15 cellular contexts compared by ENCODE assay signal in genomic region chr4:7158081-7158750, GRCh38. TPM values are rescaled to one million over a fixed set of nuclear protein-coding genes. Genes with fewer than 3 reads are reported as not detected.
"Had no signal": no experiment of that assay in that cellular context is flagged by ENCODE, and none has a peak within 500 bp of the region (broad histone marks: within the 10 kb centered on the region; RNA-seq: fewer than 3 reads in every experiment).

No MANE protein-coding gene starts in this region.

- H3K9me3 Mint-ChIP-seq: activated B cell treated with CpG ODN at 0.5 μM for 24 hours; activated CD4-positive, alpha-beta T cell treated with anti-CD3 and anti-CD28 coated beads, Interleukin-2, amount 10 ng/mL, durations not matched to agents 24 days and 14 days; memory B cell; naive thymus-derived CD8-positive, alpha-beta T cell; stimulated activated effector memory CD8-positive, alpha-beta T cell treated with anti-CD3 and anti-CD28 coated beads, Interleukin-12 subunit alpha, Interleukin-12 subunit beta, amount 100 ng/mL, for 72 hours; T-helper 2 cell treated with Interferon-gamma antibody and Interleukin-4, amounts not matched to agents 5 μg/mL and 100 μg/mL, for 36 hours had no signal

- DNase-seq: activated B cell treated with CpG ODN at 0.5 μM for 24 hours; activated CD4-positive, alpha-beta T cell treated with anti-CD3 and anti-CD28 coated beads, Interleukin-2, amount 10 ng/mL, durations not matched to agents 24 days and 14 days; activated naive CD4-positive, alpha-beta T cell treated with anti-CD3 and anti-CD28 coated beads, Interleukin-2, amount 50 U/mL, for 16 hours; activated T-cell treated with anti-CD3 and anti-CD28 coated beads for 4 hours; hippocampal formation; left ventricle myocardium superior; naive thymus-derived CD8-positive, alpha-beta T cell; occipital lobe; thyroid gland had no signal

- H3K4me1 Mint-ChIP-seq: activated B cell treated with CpG ODN at 0.5 μM for 24 hours; activated CD4-positive, alpha-beta T cell treated with anti-CD3 and anti-CD28 coated beads, Interleukin-2, amount 10 ng/mL, durations not matched to agents 24 days and 14 days; memory B cell; naive thymus-derived CD8-positive, alpha-beta T cell; stimulated activated effector memory CD8-positive, alpha-beta T cell treated with anti-CD3 and anti-CD28 coated beads, Interleukin-12 subunit alpha, Interleukin-12 subunit beta, amount 100 ng/mL, for 72 hours had no signal

- H3K36me3 ChIP-seq: esophagus muscularis mucosa, thyroid gland had no signal

- H3K27ac ChIP-seq: esophagus muscularis mucosa, thyroid gland had no signal

- H3K9me3 ChIP-seq: esophagus muscularis mucosa, thyroid gland had no signal

- ATAC-seq: left ventricle myocardium superior; naive thymus-derived CD8-positive, alpha-beta T cell; stimulated activated effector memory CD8-positive, alpha-beta T cell treated with anti-CD3 and anti-CD28 coated beads, Interleukin-12 subunit alpha, Interleukin-12 subunit beta, amount 100 ng/mL, for 72 hours had no signal

- H3K27ac Mint-ChIP-seq: activated B cell treated with CpG ODN at 0.5 μM for 24 hours; activated CD4-positive, alpha-beta T cell treated with anti-CD3 and anti-CD28 coated beads, Interleukin-2, amount 10 ng/mL, durations not matched to agents 24 days and 14 days; memory B cell; naive thymus-derived CD8-positive, alpha-beta T cell; stimulated activated effector memory CD8-positive, alpha-beta T cell treated with anti-CD3 and anti-CD28 coated beads, Interleukin-12 subunit alpha, Interleukin-12 subunit beta, amount 100 ng/mL, for 72 hours; T-helper 2 cell treated with Interferon-gamma antibody and Interleukin-4, amounts not matched to agents 5 μg/mL and 100 μg/mL, for 36 hours had no signal

- H3K27me3 ChIP-seq: esophagus muscularis mucosa, thyroid gland had no signal

- H3K36me3 Mint-ChIP-seq: memory B cell; naive thymus-derived CD8-positive, alpha-beta T cell; stimulated activated effector memory CD8-positive, alpha-beta T cell treated with anti-CD3 and anti-CD28 coated beads, Interleukin-12 subunit alpha, Interleukin-12 subunit beta, amount 100 ng/mL, for 72 hours had no signal

- H3K4me3 ChIP-seq: esophagus muscularis mucosa, thyroid gland had no signal

- H3K4me3 Mint-ChIP-seq: activated B cell treated with CpG ODN at 0.5 μM for 24 hours; activated CD4-positive, alpha-beta T cell treated with anti-CD3 and anti-CD28 coated beads, Interleukin-2, amount 10 ng/mL, durations not matched to agents 24 days and 14 days; memory B cell; naive thymus-derived CD8-positive, alpha-beta T cell; stimulated activated effector memory CD8-positive, alpha-beta T cell treated with anti-CD3 and anti-CD28 coated beads, Interleukin-12 subunit alpha, Interleukin-12 subunit beta, amount 100 ng/mL, for 72 hours; T-helper 2 cell treated with Interferon-gamma antibody and Interleukin-4, amounts not matched to agents 5 μg/mL and 100 μg/mL, for 36 hours had no signal

RNA-seq across cellular contexts. Expression of gene SORCS2, which starts 34.1 kb away (rescaled TPM):
- total RNA-seq: activated B cell treated with CpG ODN at 0.5 μM for 24 hours; activated CD4-positive, alpha-beta T cell treated with anti-CD3 and anti-CD28 coated beads, Interleukin-2, amount 10 ng/mL, durations not matched to agents 24 days and 14 days; activated CD8-positive, alpha-beta memory T cell treated with anti-CD3 and anti-CD28 coated beads for 36 hours; naive thymus-derived CD8-positive, alpha-beta T cell; pulmonary artery endothelial cell had no signal
- polyA plus RNA-seq: naive thymus-derived CD8-positive, alpha-beta T cell had no signal
